In the genomic region with DNA sequence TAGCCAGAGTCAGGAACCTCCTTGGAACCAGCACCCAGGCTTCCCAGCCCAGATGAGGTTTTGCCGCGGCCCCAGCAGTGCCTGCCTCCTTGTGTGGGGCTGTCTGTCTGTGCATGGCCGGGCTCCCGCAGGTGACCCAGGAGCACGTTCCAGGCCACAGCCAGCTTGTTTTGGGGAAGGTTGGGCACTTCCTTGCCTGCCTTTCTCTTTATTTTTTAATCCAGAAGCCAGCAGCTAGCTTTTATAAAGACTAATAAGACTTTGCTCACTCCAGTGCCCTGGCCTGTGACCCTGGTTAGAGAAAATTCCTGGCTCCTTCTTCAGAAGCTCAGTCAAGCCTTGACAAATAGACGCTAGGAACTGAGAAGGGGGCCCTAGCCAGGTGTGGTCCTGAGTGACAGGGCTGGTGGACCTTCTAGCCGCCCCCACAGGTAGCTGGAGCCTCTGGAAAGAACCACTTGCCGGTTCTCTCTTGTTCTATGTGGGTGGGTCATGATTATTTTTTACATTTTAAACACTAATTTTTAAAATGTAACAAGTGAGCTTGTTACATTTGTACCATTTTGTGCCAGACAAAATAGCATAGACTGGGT, we compare ENCODE assay signal across 8 cellular contexts. TPM values are rescaled to one million over a fixed set of nuclear protein-coding genes. Genes with fewer than 3 reads are reported as not detected.
A peak's percentile ranks its signal among the peaks of the same experiment; 100 is the strongest.
DNase-seq lines count a peak whose midpoint lies in the region; ATAC-seq and TF ChIP-seq lines count a peak whose summit lies in the region.

No MANE protein-coding gene starts in this region.

- intact Hi-C loops in OCI-LY7 (cut with micrococcal nuclease; ENCODE audit: unreplicated experiment) (loop anchor here (1.0 kb wide), 3 partner anchors 57 to 388 kb away; no protein-coding TSS in a partner anchor), psoas muscle (cut with DNase I) (loop anchor here (5.0 to 10.0 kb wide), 8 partner anchors 62 to 1025 kb away; no protein-coding TSS in a partner anchor)

- TF ChIP-seq CTCF in OCI-LY7 (conservative IDR thresholded peaks at IDR 0.05; ENCODE audit: low read length) (peak; percentile 39; the same call in 1 of the 2 replicates), psoas muscle (IDR thresholded peaks at IDR 0.05) (peak; percentile 2)

- H3K79me2 ChIP-seq in OCI-LY7 (ENCODE audit: insufficient read depth, low read depth, low read length) = no peaks in the 10 kb centered on the region

- H3K4me3 ChIP-seq in OCI-LY7 (ENCODE audit: low read depth, low read length, poor library complexity, severe bottlenecking) (peak overlapping the region; percentile 79), esophagus (ENCODE audit: low read depth in 1 of 2, low read length in 2 of 2) (peak overlapping the region; percentile 64 to 70), psoas muscle (peak overlapping the region; percentile 73)

- CTCF ChIA-PET in OCI-LY7 (lab: Charles Lee; ENCODE audit: unreplicated experiment) = interaction anchor here (0.6 to 1.0 kb wide), 3 partner anchors 12 to 806 kb away, joined by 3 read pairs; no protein-coding TSS in a partner anchor

- H3K9me3 ChIP-seq in OCI-LY7 (ENCODE audit: low read length) (no peaks in the 10 kb centered on the region), esophagus (ENCODE audit: control insufficient read depth in 2 of 2, insufficient read depth in 1 of 2, low read depth in 1 of 2, low read length in 1 of 2) (no peaks in the 10 kb centered on the region), psoas muscle (no peaks in the 10 kb centered on the region)

- POLR2A ChIA-PET in OCI-LY7 (lab: Charles Lee) = interaction anchor here (0.7 to 1.9 kb wide), 6 partner anchors 10 to 59 kb away, joined by 3 to 9 read pairs (median 4); no protein-coding TSS in a partner anchor

- H3K4me2 ChIP-seq in OCI-LY7 (ENCODE audit: low read length) = peak overlapping the region; percentile 81

- 42 to 47% methylated on average over 8 of the region's 8 CpGs for WGBS in esophagus, 2 donors
- 57 to 63% (median 60%) methylated on average over 8 of the region's 8 CpGs for WGBS in psoas muscle, 3 donors

- no peak overlapping the region for H3K27ac ChIP-seq in OCI-LY7 (ENCODE audit: low read depth, low read length, poor library complexity, severe bottlenecking)
- H3K27ac ChIP-seq in esophagus (ENCODE audit: low read depth in 2 of 2, low read length in 1 of 2) = no peak overlapping the region
- peak overlapping the region; percentile 70 for H3K27ac ChIP-seq in psoas muscle

- DNase-seq in OCI-LY7 (ENCODE audit: low spot score) (no peak), psoas muscle (no peak), HK-2 (ENCODE audit: unreplicated experiment) (no peak), NCI-H2081 treated with DMSO at 0.1 percent for 48 hours (lab: John Stamatoyannopoulos, UW) (no peak), SHP77 treated with DMSO at 0.1 percent for 48 hours (lab: John Stamatoyannopoulos, UW) (no peak), SW480 (ENCODE audit: low spot score) (no peak)

- ATAC-seq in GM18517 (IDR thresholded peaks at IDR 0.05; ENCODE audit: unreplicated experiment) (peak; percentile 12), psoas muscle (no peak)

- no peaks in the 10 kb centered on the region for H3K9me2 ChIP-seq in OCI-LY7 (ENCODE audit: insufficient read depth, low read length)

- peak overlapping the region; percentile 82 for H2AFZ ChIP-seq in OCI-LY7 (ENCODE audit: low read length)

- H3K27me3 ChIP-seq in esophagus (ENCODE audit: control insufficient read depth in 1 of 2, insufficient read depth in 2 of 2, low read length in 2 of 2) = no peaks in the 10 kb centered on the region
- no peaks in the 10 kb centered on the region for H3K27me3 ChIP-seq in psoas muscle (ENCODE audit: insufficient read depth in 3 of 3, low read length in 2 of 3)

- no peaks in the 10 kb centered on the region for H4K20me1 ChIP-seq in OCI-LY7 (ENCODE audit: insufficient read depth, low read length)

- H3K36me3 ChIP-seq in OCI-LY7 (ENCODE audit: insufficient read depth, low read length) (peaks cover 11% of the 10 kb centered on the region), esophagus (ENCODE audit: control insufficient read depth in 2 of 2, insufficient read depth in 2 of 2, low read length in 1 of 2) (no peaks in the 10 kb centered on the region), psoas muscle (ENCODE audit: insufficient read depth in 1 of 2, low read depth in 1 of 2) (peaks cover 0 to 18% of the 10 kb centered on the region in 2 donors)

- BruUV-seq in OCI-LY7 (replicated peaks; lab: Mats Ljungman, UMichigan) = TSS peak; percentile 54

- H3K4me1 ChIP-seq in OCI-LY7 (ENCODE audit: insufficient read depth, low read length, poor library complexity, severe bottlenecking) (peaks cover 20% of the 10 kb centered on the region), esophagus (ENCODE audit: control insufficient read depth in 2 of 2, insufficient read depth in 2 of 2, low read length in 1 of 2) (peaks cover 0 to 6% of the 10 kb centered on the region in 2 donors), psoas muscle (peaks cover 10% of the 10 kb centered on the region)

RNA-seq across cellular contexts. Expression of a gene that starts 0.8 kb away (rescaled TPM):
- 1.4 and 1.7 TPM in 2 replicates for total RNA-seq in OCI-LY7 (2014; rRNA removed; shearing (Covaris generic))
- 7.3 and 8.2 TPM in 2 replicates for total RNA-seq in OCI-LY7 (2022)
- 1 to 10 TPM; 1.3 to 1.9 TPM for polyA plus RNA-seq in esophagus
- total RNA-seq in psoas muscle = 1 to 10 TPM in 3 of 4 donors, under 1 TPM in 1; 0.64 to 2.2 (median 1.3) TPM
- polyA plus RNA-seq in psoas muscle = under 1 TPM; 0.75 to 0.81 (median 0.80) TPM
